In genomic region chr18:22468554-22468891, GRCh38 we compare ENCODE assay signal across 1 cellular context.
TF ChIP-seq lines count a peak whose summit lies in the region.

No MANE protein-coding gene starts in this region.

TF ChIP-seq in IMR-90, 13 proteins besides CTCF, POLR2A, EP300 and RAD21 (continued from another document):
- TF ChIP-seq ELK1 (IDR thresholded peaks at IDR 0.05; ENCODE audit: borderline replicate concordance, low read depth, low read length) = no peak
- TF ChIP-seq RCOR1 (IDR thresholded peaks at IDR 0.05; ENCODE audit: insufficient replicate concordance, low read length) = no peak
- TF ChIP-seq CHD1 (IDR thresholded peaks at IDR 0.05; ENCODE audit: low read depth, low read length) = no peak
- no peak for TF ChIP-seq MXI1 (IDR thresholded peaks at IDR 0.05; ENCODE audit: borderline replicate concordance, low read depth, low read length)
- no peak for TF ChIP-seq CEBPB (IDR thresholded peaks at IDR 0.05; ENCODE audit: low read depth, low read length)
- no peak for TF ChIP-seq NFE2L2 (IDR thresholded peaks at IDR 0.05; ENCODE audit: low read depth, low read length)
- TF ChIP-seq MAFK (IDR thresholded peaks at IDR 0.05; ENCODE audit: low read depth, low read length) = no peak
